In genomic region chr7:156941393-156942182, GRCh38 we compare ENCODE assay signal across 23 cellular contexts.
"Had no signal": no experiment of that assay in that cellular context is flagged by ENCODE, and none has a peak within 500 bp of the region (broad histone marks: within the 10 kb centered on the region; RNA-seq: fewer than 3 reads in every experiment).

No MANE protein-coding gene starts in this region.

- H3K27ac ChIP-seq: adrenal gland, ascending aorta, brain microvascular endothelial cell, foreskin keratinocyte, left lung, right lobe of liver, skin epidermis, transverse colon, uterus had no signal

- H3K27ac Mint-ChIP-seq: activated T-cell treated with anti-CD3 and anti-CD28 coated beads, Interleukin-2, amount 50 U/mL, for 72 hours; dendritic cell treated with granulocyte-macrophage colony-stimulating factor and Interleukin-4, amounts not matched to agents 40 ng/mL and 50 ng/mL, for 4 days; WTC11 had no signal

- H3K4me3 ChIP-seq: adrenal gland, left lung, right lobe of liver, skin epidermis, transverse colon, uterus had no signal

- H3K4me1 ChIP-seq: adrenal gland, ascending aorta, left lung, right lobe of liver, transverse colon, uterus had no signal

- H3K27me3 ChIP-seq: adrenal gland, ascending aorta, foreskin keratinocyte, right lobe of liver, uterus had no signal

- H3K36me3 ChIP-seq: adrenal gland, ascending aorta, brain microvascular endothelial cell, left lung, right lobe of liver, transverse colon, uterus had no signal

- DNase-seq: activated effector memory CD4-positive, alpha-beta T cell treated with anti-CD3 and anti-CD28 coated beads, Interleukin-2, amount 50 U/mL, for 16 hours; activated naive CD4-positive, alpha-beta T cell treated with anti-CD3 and anti-CD28 coated beads, Interleukin-2, amount 50 U/mL, for 16 hours; activated T-cell treated with anti-CD3 and anti-CD28 coated beads, Interleukin-2, amount 50 U/mL, for 72 hours; adrenal gland; brain microvascular endothelial cell; caudate nucleus; effector CD4-positive, alpha-beta T cell; foreskin keratinocyte; left lung; midbrain; nephron progenitor cell; occipital lobe; posterior cingulate gyrus; right lobe of liver; stimulated activated CD4-positive, alpha-beta T cell treated with anti-CD3 and anti-CD28 coated beads, Interleukin-1b, Interleukin-23, amount 100 ng/mL, for 48 hours; T-helper 1 cell; T1000; transverse colon; uterus had no signal

- ATAC-seq: foreskin keratinocyte, left lung had no signal

- H3K9me3 ChIP-seq: adrenal gland, ascending aorta, right lobe of liver, transverse colon, uterus had no signal

- H3K4me3 Mint-ChIP-seq: dendritic cell treated with granulocyte-macrophage colony-stimulating factor and Interleukin-4, amounts not matched to agents 40 ng/mL and 50 ng/mL, for 4 days; nephron progenitor cell had no signal
